Comparison of ENCODE assay signal across 15 cellular contexts in genomic region chr2:567496-567864, GRCh38.
"Had no signal": no experiment of that assay in that cellular context is flagged by ENCODE, and none has a peak within 500 bp of the region (broad histone marks: within the 10 kb centered on the region; RNA-seq: fewer than 3 reads in every experiment).

No MANE protein-coding gene starts in this region.

- DNase-seq: activated naive CD4-positive, alpha-beta T cell treated with anti-CD3 and anti-CD28 coated beads, Interleukin-2, amount 10 ng/mL, durations not matched to agents 7 days and 5 days; activated T-cell treated with anti-CD3 and anti-CD28 coated beads for 4 hours; cortex of kidney; effector CD4-positive, alpha-beta T cell; foreskin melanocyte; naive B cell; stimulated activated CD4-positive, alpha-beta T cell treated with anti-CD3 and anti-CD28 coated beads, Interleukin-15, amount 100 ng/mL, for 24 hours; stimulated activated CD4-positive, alpha-beta T cell treated with anti-CD3 and anti-CD28 coated beads, Interleukin-4, amount 100 ng/mL, for 1 hour; stimulated activated naive CD4-positive, alpha-beta T cell; T-cell; T-helper 9 cell; upper lobe of right lung had no signal

- H3K4me3 Mint-ChIP-seq: activated naive CD4-positive, alpha-beta T cell treated with anti-CD3 and anti-CD28 coated beads, Interleukin-2, amount 10 ng/mL, durations not matched to agents 7 days and 5 days; naive B cell; T-cell had no signal

- H3K4me1 Mint-ChIP-seq: activated naive CD4-positive, alpha-beta T cell treated with anti-CD3 and anti-CD28 coated beads, Interleukin-2, amount 10 ng/mL, durations not matched to agents 7 days and 5 days; T-cell had no signal

- H3K27ac ChIP-seq: upper lobe of right lung had no signal

- H3K27me3 ChIP-seq: right atrium auricular region had no signal

- H3K9me3 Mint-ChIP-seq: activated naive CD4-positive, alpha-beta T cell treated with anti-CD3 and anti-CD28 coated beads, Interleukin-2, amount 10 ng/mL, durations not matched to agents 7 days and 5 days; activated T-helper 2 cell treated with anti-CD3 and anti-CD28 coated beads, Interferon-gamma antibody, Interleukin-2, Interleukin-4, amounts not matched to agents 10 μg/mL and 5 μg/mL and 100 μg/mL, durations not matched to agents 14 hours and 24 hours and 36 hours had no signal

- H3K4me3 ChIP-seq: right atrium auricular region, upper lobe of right lung had no signal

- H3K27ac Mint-ChIP-seq: activated naive CD4-positive, alpha-beta T cell treated with anti-CD3 and anti-CD28 coated beads, Interleukin-2, amount 10 ng/mL, durations not matched to agents 7 days and 5 days; activated T-helper 2 cell treated with anti-CD3 and anti-CD28 coated beads, Interferon-gamma antibody, Interleukin-2, Interleukin-4, amounts not matched to agents 10 μg/mL and 5 μg/mL and 100 μg/mL, durations not matched to agents 14 hours and 24 hours and 36 hours; progenitor cell of endocrine pancreas; T-cell had no signal

- H3K4me1 ChIP-seq: right atrium auricular region, upper lobe of right lung had no signal

- H3K9me3 ChIP-seq: upper lobe of right lung had no signal

- H3K36me3 ChIP-seq: right atrium auricular region, upper lobe of right lung had no signal

- H3K36me3 Mint-ChIP-seq: activated naive CD4-positive, alpha-beta T cell treated with anti-CD3 and anti-CD28 coated beads, Interleukin-2, amount 10 ng/mL, durations not matched to agents 7 days and 5 days; T-cell had no signal
